In genomic region chr3:33392703-33393125, GRCh38 we compare ENCODE assay signal across 11 cellular contexts. TPM values are rescaled to one million over a fixed set of nuclear protein-coding genes. Genes with fewer than 3 reads are reported as not detected.
A peak's percentile ranks its signal among the peaks of the same experiment; 100 is the strongest.
DNase-seq lines count a peak whose midpoint lies in the region; FAIRE-seq and TF ChIP-seq lines count a peak whose summit lies in the region.
"Had no signal": no experiment of that assay in that cellular context is flagged by ENCODE, and none has a peak within 500 bp of the region (broad histone marks: within the 10 kb centered on the region; RNA-seq: fewer than 3 reads in every experiment).

No MANE protein-coding gene starts in this region.

- H3K36me3 ChIP-seq in GM23248 (ENCODE audit: low read depth) (peaks cover 58% of the 10 kb centered on the region), endothelial cell of umbilical vein (ENCODE audit: control insufficient read depth in 2 of 2, extremely low read depth in 1 of 2, insufficient read depth in 2 of 2, low read length in 2 of 2) (peaks cover 17 to 42% of the 10 kb centered on the region in 2 experiments), transverse colon (peaks cover 0 to 43% (median 21%) of the 10 kb centered on the region in 4 donors), endodermal cell (ENCODE audit: control insufficient read depth, insufficient read depth, low read length) (peaks cover 94% of the 10 kb centered on the region)

- no peak overlapping the region for H3K4me3 Mint-ChIP-seq in endodermal cell
- H3K4me3 Mint-ChIP-seq: activated CD4-positive, alpha-beta T cell treated with anti-CD3 and anti-CD28 coated beads, Interleukin-2, amount 10 ng/mL, durations not matched to agents 24 days and 14 days had no signal

- H3K27me3 ChIP-seq in GM23248 (replicated peaks; ENCODE audit: insufficient read depth) (no peaks in the 10 kb centered on the region), endothelial cell of umbilical vein (ENCODE audit: control insufficient read depth in 2 of 2, insufficient read depth in 2 of 2, low read length in 2 of 2) (no peaks in the 10 kb centered on the region), transverse colon (no peaks in the 10 kb centered on the region), endodermal cell (ENCODE audit: control insufficient read depth, insufficient read depth, low read length, poor library complexity, severe bottlenecking) (no peaks in the 10 kb centered on the region)

- CTCF ChIA-PET in endothelial cell of umbilical vein (lab: Charles Lee) = no interaction called here

- FAIRE-seq in RCC 7860 (lab: Jason Lieb, UNC) (peak; percentile 54), endothelial cell of umbilical vein (lab: Jason Lieb, UNC) (peak; percentile 97)
- FAIRE-seq: GM12878 had no signal

- dilution Hi-C loops in endothelial cell of umbilical vein (cut with MboI; ENCODE audit: extremely low pct_ligation_motif_present, low sequenced_read_pairs) = no loop called here

- H3K79me2 ChIP-seq in GM23248 (ENCODE audit: insufficient read depth) = peaks cover 10% of the 10 kb centered on the region; the same call in 1 of the 2 replicates
- peaks cover 13% of the 10 kb centered on the region for H3K79me2 ChIP-seq in endothelial cell of umbilical vein (ENCODE audit: control insufficient read depth, insufficient read depth, low read length)

- H3K36me3 Mint-ChIP-seq in endodermal cell (ENCODE audit: low read depth) = peaks cover 78% of the 10 kb centered on the region

- TF ChIP-seq POLR2A in endothelial cell of umbilical vein (IDR thresholded peaks at IDR 0.05; ENCODE audit: low read depth, low read length) (no peak), transverse colon (IDR thresholded peaks at IDR 0.05) (no peak)

- no peak overlapping the region for H2AFZ ChIP-seq in GM23248
- no peak overlapping the region for H2AFZ ChIP-seq in endothelial cell of umbilical vein (ENCODE audit: low read depth, low read length)

- in situ Hi-C loops in GM23248 (cut with MboI) = no loop called here
- in situ Hi-C loops in transverse colon (cut with MboI; ENCODE audit: low pct_ligation_motif_present in 1 of 4, low pct_unique_long_range_greater_than_20kb in 1 of 4, low sequenced_read_pairs in 3 of 4) = no loop called here

- TF ChIP-seq CTCF in endothelial cell of umbilical vein (IDR thresholded peaks at IDR 0.05; ENCODE audit: extremely low read depth in 1 of 2, insufficient read depth in 1 of 2, low read depth in 1 of 2, low read length in 2 of 2) (no peak), transverse colon (IDR thresholded peaks at IDR 0.05) (no peak), endodermal cell (conservative IDR thresholded peaks at IDR 0.05) (no peak)

- peak overlapping the region; percentile 70 for H3K4me2 ChIP-seq in GM23248 (ENCODE audit: unreplicated experiment)
- peak overlapping the region; percentile 41 for H3K4me2 ChIP-seq in endothelial cell of umbilical vein (ENCODE audit: insufficient read depth, low read length)

- no peaks in the 10 kb centered on the region for H3K27me3 Mint-ChIP-seq in endodermal cell (ENCODE audit: insufficient read depth)
- H3K27me3 Mint-ChIP-seq: activated CD4-positive, alpha-beta T cell treated with anti-CD3 and anti-CD28 coated beads, Interleukin-2, amount 10 ng/mL, durations not matched to agents 24 days and 14 days had no signal

- intact Hi-C loops in endothelial cell of umbilical vein (cut with micrococcal nuclease) (loop anchor here (2.0 to 5.0 kb wide), 3 partner anchors 48 to 394 kb away; partner anchors contain the start of genes CLASP2 and UBP1), transverse colon (cut with DNase I; ENCODE audit: low total_unique reads) (no loop called here)

- H3K4me1 ChIP-seq in GM23248 (ENCODE audit: insufficient read depth) (peaks cover 38% of the 10 kb centered on the region), endothelial cell of umbilical vein (ENCODE audit: control insufficient read depth, extremely low read depth, insufficient read depth, low read length) (peaks cover 46% of the 10 kb centered on the region), transverse colon (no peaks in the 10 kb centered on the region), endodermal cell (ENCODE audit: control insufficient read depth, insufficient read depth, low read length) (no peaks in the 10 kb centered on the region)

- H3K27ac Mint-ChIP-seq in endodermal cell = no peak overlapping the region

- H3F3A ChIP-seq in GM23248 (ENCODE audit: insufficient read depth) = peaks cover 45% of the 10 kb centered on the region

- TF ChIP-seq EP300 in transverse colon (IDR thresholded peaks at IDR 0.05; ENCODE audit: low read depth) = no peak

- H3K9me3 ChIP-seq in GM23248 (ENCODE audit: low read depth) (no peaks in the 10 kb centered on the region), endothelial cell of umbilical vein (replicated peaks; ENCODE audit: control insufficient read depth, insufficient read depth, low read length) (no peaks in the 10 kb centered on the region), transverse colon (no peaks in the 10 kb centered on the region), endodermal cell (ENCODE audit: control insufficient read depth, low read length) (no peaks in the 10 kb centered on the region)

- POLR2A ChIA-PET in endothelial cell of umbilical vein (lab: Charles Lee) = no interaction called here

- no peaks in the 10 kb centered on the region for H3K9me1 ChIP-seq in endothelial cell of umbilical vein (replicated peaks; ENCODE audit: control insufficient read depth, extremely low read depth, insufficient read depth, low read length)

- H3K27ac ChIP-seq in GM23248 (peak overlapping the region; percentile 73), endothelial cell of umbilical vein (ENCODE audit: insufficient read depth, low read depth, low read length) (peak overlapping the region; percentile 77), transverse colon (no peak overlapping the region), endodermal cell (ENCODE audit: low read depth, low read length) (no peak overlapping the region)

- WGBS in GM23248 (ENCODE audit: low coverage in 1 of 2, low lambda C conversion rate in 2 of 2, missing lambda C conversion rate in 2 of 2), 2 experiments = 3 to 8% methylated on average over 4 of the region's 4 CpGs
- WGBS in transverse colon (ENCODE audit: low coverage in 1 of 2), 2 donors = 73 to 77% methylated on average over 2 to 4 of the region's 4 CpGs
- WGBS in endodermal cell (ENCODE audit: insufficient coverage in 1 of 2, insufficient read length in 1 of 2), 2 experiments = 81 to 93% methylated on average over 4 of the region's 4 CpGs

- DNase-seq in GM23248 (peak; percentile 90), RCC 7860 (ENCODE audit: low spot score) (peak; percentile 86), endothelial cell of umbilical vein (ENCODE audit: low read depth, low spot score) (peak; percentile 92), skeletal muscle cell (ENCODE audit: low read depth) (peak; percentile 75), transverse colon (no peak), endodermal cell (no peak)
- DNase-seq in activated CD4-positive, alpha-beta T cell treated with anti-CD3 and anti-CD28 coated beads, Interleukin-2, amount 50 U/mL, for 4 hours = no peak
- DNase-seq: activated CD4-positive, alpha-beta T cell treated with anti-CD3 and anti-CD28 coated beads, Interleukin-2, amount 10 ng/mL, durations not matched to agents 24 days and 14 days; central memory CD4-positive, alpha-beta T cell; NCI-H1417 had no signal

- H4K20me1 ChIP-seq in GM23248 (ENCODE audit: insufficient read depth) (no peaks in the 10 kb centered on the region), endothelial cell of umbilical vein (replicated peaks; ENCODE audit: control insufficient read depth, extremely low read depth, insufficient read depth, low read length) (no peaks in the 10 kb centered on the region)

- BruUV-seq in endothelial cell of umbilical vein (replicated peaks; lab: Mats Ljungman, UMichigan) = no TSS peak

- H3K9me2 ChIP-seq in GM23248 (ENCODE audit: insufficient read depth) = no peaks in the 10 kb centered on the region

- H3K9ac ChIP-seq in GM23248 = peak overlapping the region; percentile 44; the same call in 1 of the 2 replicates
- H3K9ac ChIP-seq in endothelial cell of umbilical vein (replicated peaks; ENCODE audit: extremely low read depth, insufficient read depth, low read length) = peak overlapping the region; percentile 1
- H3K9ac ChIP-seq in endodermal cell (ENCODE audit: extremely low read depth, low read length, poor library complexity, severe bottlenecking) = no peak overlapping the region

- no peaks in the 10 kb centered on the region for H3K9me3 Mint-ChIP-seq in endodermal cell
- H3K9me3 Mint-ChIP-seq: activated CD4-positive, alpha-beta T cell treated with anti-CD3 and anti-CD28 coated beads, Interleukin-2, amount 10 ng/mL, durations not matched to agents 24 days and 14 days had no signal

- no peaks in the 10 kb centered on the region for H3K4me1 Mint-ChIP-seq in endodermal cell

- H3K4me3 ChIP-seq in GM23248 (peak overlapping the region; percentile 39), endothelial cell of umbilical vein (replicated peaks in 1 of 3; ENCODE audit: insufficient read depth in 1 of 3, low read depth in 1 of 3, low read length in 3 of 3) (no peak overlapping the region), skeletal muscle cell (ENCODE audit: low read depth, low read length) (no peak overlapping the region), transverse colon (no peak overlapping the region), endodermal cell (ENCODE audit: low read length) (no peak overlapping the region)
- H3K4me3 ChIP-seq: GM12878 had no signal

TF ChIP-seq in endothelial cell of umbilical vein, 7 proteins besides CTCF, POLR2A, EP300 and RAD21 (continues in another document):
- TF ChIP-seq EZH2 (IDR thresholded peaks at IDR 0.05; ENCODE audit: borderline replicate concordance, low read depth, low read length, severe bottlenecking) = no peak
- TF ChIP-seq MAX (IDR thresholded peaks at IDR 0.05; ENCODE audit: insufficient read depth, insufficient read length) = peak; percentile 37

RNA-seq across cellular contexts. Expression of gene UBP1, which starts 47.5 kb away (rescaled TPM):
- 27.4 and 38.7 TPM in 2 replicates for total RNA-seq in GM23248 (2014; rRNA removed; shearing (Covaris generic))
- polyA plus RNA-seq in GM23248 (2016; fragmentation: Nextera tagmentation; extraction: Ambion mirVana) = 12.5 and 13.3 TPM in 2 replicates
- total RNA-seq in endothelial cell of umbilical vein = 89.7 and 90.5 TPM in 2 replicates
- 42.3 and 60.2 TPM in 2 replicates for polyA plus RNA-seq in endothelial cell of umbilical vein
- 59.5 and 64.2 TPM in 2 replicates for polyA plus RNA-seq in endothelial cell of umbilical vein (2011; cell fraction: cytosol; rRNA removed)
- 350 and 403 TPM in 2 replicates for polyA plus RNA-seq in endothelial cell of umbilical vein (2011; cell fraction: nucleus; rRNA removed)
- 49.9 and 89.5 TPM in 2 replicates for polyA plus RNA-seq in endothelial cell of umbilical vein (2012)
- 124 and 125 TPM in 2 replicates for polyA minus RNA-seq in endothelial cell of umbilical vein
- polyA minus RNA-seq in endothelial cell of umbilical vein (2011; cell fraction: cytosol; rRNA and poly(A)+ RNA removed) = 49.2 TPM
- polyA minus RNA-seq in endothelial cell of umbilical vein (2011; cell fraction: nucleus; rRNA and poly(A)+ RNA removed) = 85.7 and 127 TPM in 2 replicates
- 100 to 1,000 TPM in 1 of 4 donors, 10 to 100 TPM in 3; 65.9 to 180 (median 86.1) TPM for total RNA-seq in transverse colon
- total RNA-seq in endodermal cell = 10 to 100 TPM; 69.2 to 84.5 TPM
- polyA plus RNA-seq in endodermal cell (2013, experiment 1 of 2) = 65.8 TPM
- polyA plus RNA-seq in endodermal cell (2013, experiment 2 of 2) = 62.4 TPM

Comparison
In these comparisons a context has a peak if more than half of its experiments do, and no peak if none do; other contexts are left out.
1. DNase-seq: peak in GM23248 (single experiment), RCC 7860 (single experiment), endothelial cell of umbilical vein (single experiment) and skeletal muscle cell (single experiment); none in transverse colon (single experiment), endodermal cell (single experiment) and activated CD4-positive, alpha-beta T cell treated with anti-CD3 and anti-CD28 coated beads, Interleukin-2, amount 50 U/mL, for 4 hours (0 of 2).
2. H3K27ac ChIP-seq: peak in GM23248 (single experiment) and endothelial cell of umbilical vein (single experiment); none in transverse colon (0 of 4) and endodermal cell (single experiment).